10 cellular contexts compared by ENCODE assay signal in genomic region chr4:13546374-13546854, GRCh38. TPM values are rescaled to one million over a fixed set of nuclear protein-coding genes. Genes with fewer than 3 reads are reported as not detected.
DNase-seq lines count a peak whose midpoint lies in the region; ATAC-seq and TF ChIP-seq lines count a peak whose summit lies in the region.
"Had no signal": no experiment of that assay in that cellular context is flagged by ENCODE, and none has a peak within 500 bp of the region (broad histone marks: within the 10 kb centered on the region; RNA-seq: fewer than 3 reads in every experiment).

No MANE protein-coding gene starts in this region.

- peak overlapping the region; percentile 68 for H3K4me2 ChIP-seq in trophoblast cell (ENCODE audit: low read length)

- H3K4ac ChIP-seq in trophoblast cell (ENCODE audit: low read depth, low read length), result no peak overlapping the region

- peaks cover 42% of the 10 kb centered on the region for H3K4me1 Mint-ChIP-seq in CD14-positive monocyte

- H3K36me3 Mint-ChIP-seq in CD14-positive monocyte, result peaks cover 7 to 17% of the 10 kb centered on the region in 2 donors

- H3K27ac Mint-ChIP-seq in CD14-positive monocyte, result peak overlapping the region in 1 of 7 donors; percentile 47

- H2BK5ac ChIP-seq in trophoblast cell (ENCODE audit: low read depth, low read length, poor library complexity), result no peak overlapping the region

- H3K4me1 ChIP-seq in ES-I3 (ENCODE audit: insufficient read depth, low read length) (no peaks in the 10 kb centered on the region; the same call in 1 of the 2 replicates), foreskin keratinocyte (peaks cover 5% of the 10 kb centered on the region), trophoblast cell (ENCODE audit: control insufficient read depth in 1 of 2, insufficient read depth in 2 of 2, low read length in 2 of 2) (peaks cover 6 to 25% of the 10 kb centered on the region in 2 experiments)

- H3K27me3 Mint-ChIP-seq in CD14-positive monocyte (ENCODE audit: low read depth in 3 of 3), result peaks cover 79 to 95% (median 94%) of the 10 kb centered on the region in 3 donors

- H4K91ac ChIP-seq in trophoblast cell (ENCODE audit: low read depth, low read length), result no peak overlapping the region

- no peaks in the 10 kb centered on the region for H3K79me2 ChIP-seq in trophoblast cell (ENCODE audit: control insufficient read depth, insufficient read depth, low read length, poor library complexity)

- H3K9ac ChIP-seq in ES-I3 (ENCODE audit: low read depth, low read length), result peak overlapping the region; percentile 66
- no peak overlapping the region for H3K9ac ChIP-seq in trophoblast cell (ENCODE audit: low read length)

- peaks cover 4 to 37% (median 22%) of the 10 kb centered on the region in 7 donors for H3K9me3 Mint-ChIP-seq in CD14-positive monocyte

- H3K18ac ChIP-seq in trophoblast cell (ENCODE audit: low read length), result no peak overlapping the region

- H3K4me3 ChIP-seq in NB4 (ENCODE audit: low read depth, low read length) (peak overlapping the region; percentile 65), trophoblast cell (ENCODE audit: low read depth, low read length) (no peak overlapping the region)
- H3K4me3 ChIP-seq: SJCRH30 had no signal

- peak overlapping the region in 1 of 2 donors; percentile 90 for H3K4me3 Mint-ChIP-seq in CD14-positive monocyte

- no peaks in the 10 kb centered on the region for H3K9me3 ChIP-seq in ES-I3 (ENCODE audit: control insufficient read depth, insufficient read depth, low read length)
- H3K9me3 ChIP-seq in trophoblast cell (ENCODE audit: insufficient read depth, low read depth, low read length), result peaks cover 11% of the 10 kb centered on the region
- H3K9me3 ChIP-seq: pancreas had no signal

- no peak overlapping the region for H2AFZ ChIP-seq in trophoblast cell (ENCODE audit: insufficient read depth, low read length, poor library complexity)

- TF ChIP-seq CTCF in NB4 (IDR thresholded peaks at IDR 0.05; ENCODE audit: low read depth, low read length) (no peak), foreskin keratinocyte (conservative IDR thresholded peaks at IDR 0.05) (no peak), CD14-positive monocyte (IDR thresholded peaks at IDR 0.05) (no peak)

- ATAC-seq in foreskin keratinocyte (peak; percentile 4), esophagus mucosa (no peak)

- H3K14ac ChIP-seq in trophoblast cell (ENCODE audit: low read length), result no peak overlapping the region

- H3K27ac ChIP-seq in foreskin keratinocyte (no peak overlapping the region), trophoblast cell (ENCODE audit: low read depth, low read length) (no peak overlapping the region)
- H3K27ac ChIP-seq: pancreas, SJCRH30 had no signal

- no peak overlapping the region for H2AK5ac ChIP-seq in trophoblast cell (ENCODE audit: low read length)

- H3K27me3 ChIP-seq in foreskin keratinocyte, result peaks cover 83% of the 10 kb centered on the region
- peaks cover 54% of the 10 kb centered on the region for H3K27me3 ChIP-seq in trophoblast cell (ENCODE audit: insufficient read depth, low read length)
- H3K27me3 ChIP-seq: SJCRH30 had no signal

- no peak overlapping the region for H4K12ac ChIP-seq in trophoblast cell (ENCODE audit: low read depth, low read length)

- no peaks in the 10 kb centered on the region for H3K79me1 ChIP-seq in trophoblast cell (ENCODE audit: low read length)

- H3K23ac ChIP-seq in trophoblast cell (ENCODE audit: low read length), result no peak overlapping the region

- H3K36me3 ChIP-seq in ES-I3 (ENCODE audit: insufficient read depth, low read length) (no peaks in the 10 kb centered on the region), trophoblast cell (ENCODE audit: control insufficient read depth in 1 of 2, insufficient read depth in 2 of 2, low read length in 2 of 2) (no peaks in the 10 kb centered on the region)
- H3K36me3 ChIP-seq: pancreas, SJCRH30 had no signal

- intact Hi-C loops in CD14-positive monocyte (cut with micrococcal nuclease), result loop anchor here in 1 of 2 donors (5.0 to 10.0 kb wide), 2 partner anchors 702 to 819 kb away; no protein-coding TSS in a partner anchor

- TF ChIP-seq POLR2A in NB4 (IDR thresholded peaks at IDR 0.05; ENCODE audit: extremely low read depth, insufficient read length), result no peak

- WGBS in trophoblast cell (ENCODE audit: extremely low coverage, insufficient coverage, insufficient read length), result no CpG with 5 or more reads among the region's 14 CpGs

- H4K8ac ChIP-seq in trophoblast cell (ENCODE audit: low read depth, low read length), result no peak overlapping the region

- no peak overlapping the region for H2BK120ac ChIP-seq in trophoblast cell (ENCODE audit: insufficient read depth, low read length, poor library complexity)

- DNase-seq in NB4 (ENCODE audit: low read depth) (no peak), foreskin keratinocyte (peak; percentile 37 to 59), trophoblast cell (no peak), CD14-positive monocyte (ENCODE audit: low spot score) (no peak), NCI-H446 treated with DMSO at 0.1 percent for 48 hours (lab: John Stamatoyannopoulos, UW) (no peak)
- DNase-seq: NCI-H2227 treated with DMSO at 0.1 percent for 48 hours, pancreas, SJCRH30 had no signal

- H2BK12ac ChIP-seq in trophoblast cell (ENCODE audit: low read length), result no peak overlapping the region

RNA-seq across cellular contexts. Expression of gene NKX3-2, which starts 2.1 kb away (rescaled TPM):
- total RNA-seq in foreskin keratinocyte (0.04 and 0.10 TPM in 2 replicates), esophagus mucosa (not detected)
- polyA plus RNA-seq in foreskin keratinocyte (0.08 and 0.12 TPM in 2 replicates), CD14-positive monocyte (not detected)
- polyA plus RNA-seq in trophoblast cell (2013), result 0.11 and 0.14 TPM in 2 replicates

Comparison
In these comparisons a context has a peak if more than half of its experiments do, and no peak if none do; other contexts are left out.
1. DNase-seq: peak in foreskin keratinocyte (2 of 2); none in NB4 (single experiment), trophoblast cell (0 of 2), CD14-positive monocyte (single experiment) and NCI-H446 treated with DMSO at 0.1 percent for 48 hours (single experiment).